Comparison of ENCODE assay signal across 13 cellular contexts in the genomic region with DNA sequence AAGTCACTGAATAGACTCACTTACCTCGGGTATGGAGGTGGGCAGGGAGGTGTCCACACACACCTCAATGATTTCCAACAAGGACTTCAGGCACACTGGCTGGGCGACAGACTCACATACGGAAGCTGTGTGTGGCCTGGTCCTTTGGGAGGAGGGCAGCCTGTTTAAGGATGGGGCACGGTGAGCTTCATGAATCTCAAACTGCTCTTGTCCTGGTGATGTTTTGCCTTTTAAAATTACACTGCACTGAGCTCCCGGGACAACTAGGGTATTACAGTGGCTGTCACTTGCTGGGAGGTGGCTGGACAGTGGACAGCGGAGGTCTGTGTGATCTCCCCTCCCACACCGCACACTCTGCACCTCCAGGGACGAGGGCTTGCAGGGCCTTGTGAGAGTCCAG.
DNase-seq lines count a peak whose midpoint lies in the region; ATAC-seq, FAIRE-seq and TF ChIP-seq lines count a peak whose summit lies in the region.
"Had no signal": no experiment of that assay in that cellular context is flagged by ENCODE, and none has a peak within 500 bp of the region (broad histone marks: within the 10 kb centered on the region; RNA-seq: fewer than 3 reads in every experiment).

No MANE protein-coding gene starts in this region.

- no peak overlapping the region for H2BK15ac ChIP-seq in IMR-90 (ENCODE audit: low read depth, low read length)

- CTCF ChIA-PET in activated CD4-positive, alpha-beta T cell treated with anti-CD3 and anti-CD28 coated beads, Interleukin-2, amount 10 ng/mL, durations not matched to agents 7 days and 5 days (lab: Charles Lee) = interaction anchor here (0.6 kb wide), 1 partner anchor 134 kb away, joined by 3 read pairs; no protein-coding TSS in a partner anchor
- CTCF ChIA-PET in IMR-90 (lab: Yijun Ruan, JAX) = no interaction called here

- H3K9me3 ChIP-seq in IMR-90 (ENCODE audit: control insufficient read depth, insufficient read depth, low read length) (peaks cover 35% of the 10 kb centered on the region), gastrocnemius medialis (no peaks in the 10 kb centered on the region)

- no peak overlapping the region for H2BK120ac ChIP-seq in IMR-90 (ENCODE audit: low read depth, low read length)

- TF ChIP-seq RAD21 in IMR-90 (IDR thresholded peaks at IDR 0.05; ENCODE audit: low read length) = no peak

- no peak overlapping the region for H3K4me3 ChIP-seq in IMR-90 (ENCODE audit: insufficient read depth, low read depth, low read length)
- no peak overlapping the region for H3K4me3 ChIP-seq in bronchial epithelial cell (ENCODE audit: low read depth, low read length)
- no peak overlapping the region for H3K4me3 ChIP-seq in gastrocnemius medialis
- H3K4me3 ChIP-seq: A549, hepatocyte had no signal

- POLR2A ChIA-PET in activated CD4-positive, alpha-beta T cell treated with anti-CD3 and anti-CD28 coated beads, Interleukin-2, amount 10 ng/mL, durations not matched to agents 7 days and 5 days (lab: Charles Lee) = no interaction called here
- POLR2A ChIA-PET in IMR-90 (lab: Charles Lee; ENCODE audit: unreplicated experiment) = no interaction called here

- H3K4me1 ChIP-seq in IMR-90 (ENCODE audit: control insufficient read depth, insufficient read depth, low read length) = no peaks in the 10 kb centered on the region
- no peaks in the 10 kb centered on the region for H3K4me1 ChIP-seq in gastrocnemius medialis
- H3K4me1 ChIP-seq: A549 had no signal

- H3K4ac ChIP-seq in IMR-90 (ENCODE audit: low read depth, low read length) = no peak overlapping the region

- H3K36me3 ChIP-seq in IMR-90 (ENCODE audit: control insufficient read depth, insufficient read depth, low read length) (no peaks in the 10 kb centered on the region), bronchial epithelial cell (ENCODE audit: control insufficient read depth, insufficient read depth, low read length) (no peaks in the 10 kb centered on the region), gastrocnemius medialis (no peaks in the 10 kb centered on the region)

- no peak overlapping the region for H3K18ac ChIP-seq in IMR-90 (ENCODE audit: low read depth, low read length)

- no TSS peak for BruUV-seq in IMR-90 (replicated peaks; lab: Mats Ljungman, UMichigan)

- no peak overlapping the region for H2AK5ac ChIP-seq in IMR-90 (ENCODE audit: low read depth, low read length)

- no peak overlapping the region for H2BK20ac ChIP-seq in IMR-90 (ENCODE audit: low read depth, low read length)

- FAIRE-seq in bronchial epithelial cell (lab: Jason Lieb, UNC) = peak; percentile 23
- FAIRE-seq: A549, small intestine had no signal

- H3K27ac Mint-ChIP-seq in activated CD4-positive, alpha-beta T cell treated with anti-CD3 and anti-CD28 coated beads, Interleukin-2, amount 10 ng/mL, durations not matched to agents 7 days and 5 days = peak overlapping the region; percentile 91

- H3K4me3 Mint-ChIP-seq in activated CD4-positive, alpha-beta T cell treated with anti-CD3 and anti-CD28 coated beads, Interleukin-2, amount 10 ng/mL, durations not matched to agents 7 days and 5 days = no peak overlapping the region

- TF ChIP-seq POLR2A in IMR-90 (IDR thresholded peaks at IDR 0.05; ENCODE audit: low read depth, low read length) (no peak), gastrocnemius medialis (IDR thresholded peaks at IDR 0.05) (no peak)

- H3K27ac ChIP-seq in IMR-90 (ENCODE audit: insufficient read depth, low read length) = no peak overlapping the region
- H3K27ac ChIP-seq in gastrocnemius medialis = peak overlapping the region; percentile 29 to 50 (median 42)
- H3K27ac ChIP-seq: A549, hepatocyte had no signal

- intact Hi-C loops in IMR-90 (cut with micrococcal nuclease) = no loop called here
- intact Hi-C loops in gastrocnemius medialis (cut with DNase I; ENCODE audit: low total_unique reads) = no loop called here

- no peak overlapping the region for H3K14ac ChIP-seq in IMR-90 (replicated peaks; ENCODE audit: low read depth, low read length)

- no peak for TF ChIP-seq CTCF in IMR-90 (conservative IDR thresholded peaks at IDR 0.05; ENCODE audit: low read depth, low read length)
- TF ChIP-seq CTCF in bronchial epithelial cell (IDR thresholded peaks at IDR 0.05; ENCODE audit: insufficient read depth, low read length, severe bottlenecking) = no peak
- no peak for TF ChIP-seq CTCF in gastrocnemius medialis (IDR thresholded peaks at IDR 0.05 in 4 of 5, conservative IDR thresholded peaks at IDR 0.05 in 1 of 5)

- H3K56ac ChIP-seq in IMR-90 (ENCODE audit: extremely low read depth, insufficient read depth, low read length) = no peak overlapping the region

- H3K36me3 Mint-ChIP-seq in activated CD4-positive, alpha-beta T cell treated with anti-CD3 and anti-CD28 coated beads, Interleukin-2, amount 10 ng/mL, durations not matched to agents 7 days and 5 days (ENCODE audit: low read depth) = peaks cover 16% of the 10 kb centered on the region

- H2AFZ ChIP-seq in IMR-90 (replicated peaks; ENCODE audit: low read length, poor library complexity) = peak overlapping the region; percentile 11
- H2AFZ ChIP-seq: hepatocyte had no signal

- no peak overlapping the region for H2AK9ac ChIP-seq in IMR-90 (replicated peaks; ENCODE audit: low read depth, low read length, poor library complexity)

- no peaks in the 10 kb centered on the region for H3K9me1 ChIP-seq in IMR-90 (ENCODE audit: insufficient read depth, low read length)

- H4K91ac ChIP-seq in IMR-90 (ENCODE audit: insufficient read depth, low read depth, low read length) = no peak overlapping the region

- H2BK5ac ChIP-seq in IMR-90 (ENCODE audit: low read depth, low read length, poor library complexity, severe bottlenecking) = no peak overlapping the region

- no peak overlapping the region for H3K9ac ChIP-seq in IMR-90 (ENCODE audit: low read depth, low read length)

- H3K9me3 Mint-ChIP-seq in activated CD4-positive, alpha-beta T cell treated with anti-CD3 and anti-CD28 coated beads, Interleukin-2, amount 10 ng/mL, durations not matched to agents 7 days and 5 days = peaks cover 34% of the 10 kb centered on the region

- DNase-seq in activated CD4-positive, alpha-beta T cell treated with anti-CD3 and anti-CD28 coated beads, Interleukin-2, amount 10 ng/mL, durations not matched to agents 7 days and 5 days = no peak
- DNase-seq in activated CD4-positive, alpha-beta T cell treated with anti-CD3 and anti-CD28 coated beads, Interleukin-2, amount 50 U/mL, for 4 hours = no peak
- DNase-seq in IMR-90 (no peak), bronchial epithelial cell (ENCODE audit: low read depth) (no peak), gastrocnemius medialis (no peak), NCI-H1694 (lab: John Stamatoyannopoulos, UW) (no peak), mesenteric fat pad (ENCODE audit: low spot score) (no peak), activated gamma-delta T cell (lab: John Stamatoyannopoulos, UW) (no peak)
- DNase-seq: NCI-H1048, NCI-H748 treated with DMSO at 0.1 percent for 48 hours, small intestine had no signal

- no CpG with 5 or more reads among the region's 8 CpGs for WGBS in IMR-90 (ENCODE audit: extremely low coverage in 2 of 2, insufficient read length in 1 of 2), 2 experiments

- H4K5ac ChIP-seq in IMR-90 (ENCODE audit: low read depth, low read length) = no peak overlapping the region

- no peak overlapping the region for H3K4me2 ChIP-seq in IMR-90 (ENCODE audit: low read depth, low read length)
- H3K4me2 ChIP-seq: A549, hepatocyte had no signal

- H3K27me3 Mint-ChIP-seq in activated CD4-positive, alpha-beta T cell treated with anti-CD3 and anti-CD28 coated beads, Interleukin-2, amount 10 ng/mL, durations not matched to agents 7 days and 5 days = no peaks in the 10 kb centered on the region

- in situ Hi-C loops in IMR-90 (cut with MboI; ENCODE audit: low sequenced_read_pairs) (no loop called here), gastrocnemius medialis (cut with MboI; ENCODE audit: low sequenced_read_pairs in 4 of 4) (no loop called here)

- ATAC-seq in IMR-90 (ENCODE audit: low read depth) (no peak), gastrocnemius medialis (no peak)
- ATAC-seq: A549 had no signal

- H3K79me1 ChIP-seq in IMR-90 (ENCODE audit: low read depth in 1 of 2, low read length in 2 of 2) = no peaks in the 10 kb centered on the region

- peaks cover 22% of the 10 kb centered on the region for H3K4me1 Mint-ChIP-seq in activated CD4-positive, alpha-beta T cell treated with anti-CD3 and anti-CD28 coated beads, Interleukin-2, amount 10 ng/mL, durations not matched to agents 7 days and 5 days

- H4K20me1 ChIP-seq in IMR-90 (ENCODE audit: insufficient read depth, low read length) = no peaks in the 10 kb centered on the region

- no peak overlapping the region for H4K8ac ChIP-seq in IMR-90 (ENCODE audit: low read depth in 2 of 2, low read length in 2 of 2)

- dilution Hi-C loops in IMR-90 (cut with HindIII; ENCODE audit: low sequenced_read_pairs, unreplicated experiment) = no loop called here

- H3K27me3 ChIP-seq in IMR-90 (ENCODE audit: control insufficient read depth, insufficient read depth, low read length) (no peaks in the 10 kb centered on the region), bronchial epithelial cell (ENCODE audit: control insufficient read depth, insufficient read depth, low read length) (no peaks in the 10 kb centered on the region), gastrocnemius medialis (no peaks in the 10 kb centered on the region)
- H3K27me3 ChIP-seq: hepatocyte had no signal

- H3K23ac ChIP-seq in IMR-90 (ENCODE audit: low read depth, low read length) = no peak overlapping the region

TF ChIP-seq in IMR-90, 13 proteins besides CTCF, POLR2A, EP300 and RAD21:
- TF ChIP-seq CHD1 (IDR thresholded peaks at IDR 0.05; ENCODE audit: low read depth, low read length) = no peak
TF ChIP-seq in IMR-90: peak in this region for 0.
